ENCODE assay signal across 23 cellular contexts in genomic region chr7:159116581-159117339, GRCh38. TPM values are rescaled to one million over a fixed set of nuclear protein-coding genes. Genes with fewer than 3 reads are reported as not detected.
"Had no signal": no experiment of that assay in that cellular context is flagged by ENCODE, and none has a peak within 500 bp of the region (broad histone marks: within the 10 kb centered on the region; RNA-seq: fewer than 3 reads in every experiment).

No MANE protein-coding gene starts in this region.

- ATAC-seq: activated naive CD8-positive, alpha-beta T cell treated with anti-CD3 and anti-CD28 coated beads, Interleukin-2, amount 50 U/mL, for 24 hours; left colon; naive thymus-derived CD8-positive, alpha-beta T cell had no signal

- H3K9me3 ChIP-seq: breast epithelium, gastrocnemius medialis, neutrophil, thoracic aorta, vagina had no signal

- H3K27ac ChIP-seq: breast epithelium, gastrocnemius medialis, neutrophil, parathyroid adenoma, spleen, thoracic aorta, vagina had no signal

- FAIRE-seq: colon, islet of Langerhans had no signal

- H2AFZ ChIP-seq: parathyroid adenoma had no signal

- H3K27me3 ChIP-seq: breast epithelium, gastrocnemius medialis, vagina had no signal

- H3K4me1 ChIP-seq: breast epithelium, gastrocnemius medialis had no signal

- DNase-seq: activated CD4-positive, alpha-beta T cell treated with anti-CD3 and anti-CD28 coated beads for 48 hours; activated CD4-positive, alpha-beta T cell treated with anti-CD3 and anti-CD28 coated beads, Interleukin-2, amount 50 U/mL, for 48 hours; activated CD8-positive, alpha-beta memory T cell treated with anti-CD3 and anti-CD28 coated beads for 24 hours; activated gamma-delta T cell; activated naive CD8-positive, alpha-beta T cell treated with anti-CD3 and anti-CD28 coated beads, Interleukin-2, amount 50 U/mL, for 24 hours; amygdala; effector CD8-positive, alpha-beta T cell; gastrocnemius medialis; glutamatergic neuron; left colon; midbrain; naive thymus-derived CD8-positive, alpha-beta T cell; trophoblast cell had no signal

- H3K4me3 ChIP-seq: breast epithelium, gastrocnemius medialis, spleen, thoracic aorta, vagina had no signal

- H3K79me2 ChIP-seq: parathyroid adenoma had no signal

- H3K36me3 ChIP-seq: breast epithelium, gastrocnemius medialis, neutrophil, spleen, thoracic aorta, vagina had no signal

- H3K9ac ChIP-seq: parathyroid adenoma had no signal

RNA-seq across cellular contexts. Expression of gene VIPR2, which starts 27.9 kb away (rescaled TPM):
- total RNA-seq: dermis microvascular lymphatic vessel endothelial cell, epithelial cell of proximal tubule had no signal
